Comparison of ENCODE assay signal across 26 cellular contexts in the genomic region with DNA sequence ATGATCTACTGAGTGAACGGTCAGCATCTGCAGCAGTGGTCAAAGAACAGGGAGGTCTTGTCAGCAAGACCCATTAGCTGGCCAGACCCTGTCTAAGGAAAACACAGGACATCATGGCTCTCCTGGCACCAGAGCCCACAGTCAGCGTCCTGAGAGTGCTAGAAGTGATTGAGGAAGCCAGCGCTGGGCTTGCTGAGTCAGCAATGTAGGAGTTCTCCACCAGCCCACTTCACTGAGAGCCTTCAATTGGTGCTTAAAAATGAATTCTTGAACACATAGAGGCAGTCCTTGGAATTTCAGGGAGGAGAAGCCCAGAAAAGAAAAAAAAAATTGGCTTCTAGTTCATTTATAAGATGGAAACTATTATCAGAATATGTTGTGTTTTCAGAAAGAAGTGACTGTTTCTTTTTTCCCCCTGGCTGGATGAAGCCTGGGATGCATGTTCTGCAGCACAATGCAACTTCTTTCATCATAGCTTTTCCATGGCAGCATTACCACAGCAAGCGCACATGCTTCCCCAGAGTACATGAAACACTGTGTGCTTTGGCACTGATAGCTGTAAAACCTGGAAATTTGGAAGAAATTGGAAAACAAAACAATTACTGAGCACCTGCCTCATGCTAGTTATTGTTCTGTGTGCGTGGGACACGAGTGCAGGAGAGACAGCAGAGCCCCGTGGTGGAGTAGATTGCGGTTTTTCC.
"Had no signal": no experiment of that assay in that cellular context is flagged by ENCODE, and none has a peak within 500 bp of the region (broad histone marks: within the 10 kb centered on the region; RNA-seq: fewer than 3 reads in every experiment).

No MANE protein-coding gene starts in this region.

- H3K4me1 Mint-ChIP-seq: activated naive CD8-positive, alpha-beta T cell treated with anti-CD3 and anti-CD28 coated beads for 36 hours; mesothelial cell of epicardium; naive thymus-derived CD8-positive, alpha-beta T cell; stimulated activated naive B cell treated with anti-CD40 and anti-IgM and Interleukin-4, amounts not matched to agents 10 μg/mL and 1 μg/mL and 100 μg/mL, for 72 hours had no signal

- H3K27me3 Mint-ChIP-seq: activated naive CD8-positive, alpha-beta T cell treated with anti-CD3 and anti-CD28 coated beads for 36 hours; stimulated activated naive B cell treated with anti-CD40 and anti-IgM and Interleukin-4, amounts not matched to agents 10 μg/mL and 1 μg/mL and 100 μg/mL, for 72 hours had no signal

- FAIRE-seq: kidney, pancreas had no signal

- H3K27ac ChIP-seq: breast epithelium, epithelial cell of prostate, gastroesophageal sphincter, heart right ventricle, neutrophil, pancreas, sigmoid colon, vagina had no signal

- H3K36me3 Mint-ChIP-seq: activated naive CD8-positive, alpha-beta T cell treated with anti-CD3 and anti-CD28 coated beads for 36 hours; mesothelial cell of epicardium; stimulated activated naive B cell treated with anti-CD40 and anti-IgM and Interleukin-4, amounts not matched to agents 10 μg/mL and 1 μg/mL and 100 μg/mL, for 72 hours had no signal

- H3K36me3 ChIP-seq: breast epithelium, gastroesophageal sphincter, heart right ventricle, neutrophil, pancreas, sigmoid colon, vagina had no signal

- H3K4me1 ChIP-seq: breast epithelium, gastroesophageal sphincter, pancreas, sigmoid colon had no signal

- H3K27ac Mint-ChIP-seq: activated naive CD8-positive, alpha-beta T cell treated with anti-CD3 and anti-CD28 coated beads for 36 hours; mesothelial cell of epicardium; naive thymus-derived CD8-positive, alpha-beta T cell; stimulated activated naive B cell treated with anti-CD40 and anti-IgM and Interleukin-4, amounts not matched to agents 10 μg/mL and 1 μg/mL and 100 μg/mL, for 72 hours; T-helper 1 cell treated with Interleukin-12 subunit alpha and Interleukin-12 subunit beta and Interleukin-4 antibody, amounts not matched to agents 30 μg/mL and 1 μg/mL, for 36 hours had no signal

- H3K4me3 ChIP-seq: breast epithelium, gastroesophageal sphincter, heart right ventricle, pancreas, sigmoid colon, vagina had no signal

- H3K9me3 ChIP-seq: breast epithelium, gastroesophageal sphincter, heart right ventricle, neutrophil, pancreas, sigmoid colon, vagina had no signal

- ATAC-seq: gastroesophageal sphincter; left lobe of liver; naive thymus-derived CD8-positive, alpha-beta T cell; pancreas; stimulated activated naive B cell treated with anti-CD40 and anti-IgM and Interleukin-4, amounts not matched to agents 10 μg/mL and 1 μg/mL and 100 μg/mL, for 72 hours had no signal

- H3K9me3 Mint-ChIP-seq: activated naive CD8-positive, alpha-beta T cell treated with anti-CD3 and anti-CD28 coated beads for 36 hours; mesothelial cell of epicardium had no signal

- H3K27me3 ChIP-seq: breast epithelium, heart right ventricle, neutrophil, pancreas, sigmoid colon, vagina had no signal

- DNase-seq: activated CD4-positive, alpha-beta T cell treated with anti-CD3 and anti-CD28 coated beads for 4 hours; activated CD4-positive, alpha-beta T cell treated with anti-CD3 and anti-CD28 coated beads, Interleukin-2, amount 50 U/mL, for 48 hours; activated CD4-positive, CD25-positive, alpha-beta regulatory T cell; activated naive CD4-positive, alpha-beta T cell treated with Interleukin-2 at 50 U/mL for 16 hours; activated naive CD8-positive, alpha-beta T cell treated with anti-CD3 and anti-CD28 coated beads for 36 hours; activated T-cell treated with anti-CD3 and anti-CD28 coated beads, Interleukin-2, amount 50 U/mL, for 48 hours; cortex of kidney; heart right ventricle; kidney; mammary epithelial cell; naive thymus-derived CD8-positive, alpha-beta T cell; pancreas; sigmoid colon; stimulated activated CD4-positive, alpha-beta T cell treated with anti-CD3 and anti-CD28 coated beads, Interleukin-2, amount 100 ng/mL, for 48 hours; stimulated activated CD8-positive, alpha-beta memory T cell treated with anti-CD3 and anti-CD28 coated beads, Interleukin-4, amount 100 ng/mL, for 48 hours; stimulated activated naive B cell treated with anti-CD40 and anti-IgM and Interleukin-4, amounts not matched to agents 10 μg/mL and 1 μg/mL and 100 μg/mL, for 72 hours; T1000; trophoblast cell had no signal

- H3K4me3 Mint-ChIP-seq: activated naive CD8-positive, alpha-beta T cell treated with anti-CD3 and anti-CD28 coated beads for 36 hours; mesothelial cell of epicardium; naive thymus-derived CD8-positive, alpha-beta T cell; stimulated activated naive B cell treated with anti-CD40 and anti-IgM and Interleukin-4, amounts not matched to agents 10 μg/mL and 1 μg/mL and 100 μg/mL, for 72 hours; T-helper 1 cell treated with Interleukin-12 subunit alpha and Interleukin-12 subunit beta and Interleukin-4 antibody, amounts not matched to agents 30 μg/mL and 1 μg/mL, for 36 hours had no signal
